Comparison of ENCODE assay signal across 17 cellular contexts in genomic region chr14:95465358-95465757, GRCh38. TPM values are rescaled to one million over a fixed set of nuclear protein-coding genes. Genes with fewer than 3 reads are reported as not detected.
DNase-seq lines count a peak whose midpoint lies in the region; ATAC-seq, FAIRE-seq and TF ChIP-seq lines count a peak whose summit lies in the region.
"Had no signal": no experiment of that assay in that cellular context is flagged by ENCODE, and none has a peak within 500 bp of the region (broad histone marks: within the 10 kb centered on the region; RNA-seq: fewer than 3 reads in every experiment).

No MANE protein-coding gene starts in this region.

- DNase-seq in activated CD4-positive, alpha-beta memory T cell treated with anti-CD3 and anti-CD28 coated beads for 36 hours, result peak; percentile 15
- no peak for DNase-seq in activated CD4-positive, alpha-beta memory T cell treated with anti-CD3 and anti-CD28 coated beads, Interleukin-2, amount 10 ng/mL, durations not matched to agents 7 days and 5 days
- no peak for DNase-seq in GM12891 (ENCODE audit: insufficient read length, low spot score)
- no peak for DNase-seq in activated naive CD4-positive, alpha-beta T cell treated with anti-CD3 and anti-CD28 coated beads, Interleukin-2, amount 10 ng/mL, durations not matched to agents 7 days and 5 days
- DNase-seq in NCI-H2196 treated with DMSO at 0.1 percent for 48 hours (lab: John Stamatoyannopoulos, UW; ENCODE audit: unreplicated experiment), result no peak
- DNase-seq: COR-L47; islet precursor cell; NCI-H187 treated with DMSO at 0.1 percent for 48 hours; NCI-H446 treated with DMSO at 0.1 percent for 48 hours; NK-92 treated with Interleukin-12 subunit alpha and Interleukin-12 subunit beta, amount 100 ng/mL, for 24 hours; psoas muscle; stimulated activated naive CD4-positive, alpha-beta T cell treated with Interleukin-2 at 50 U/mL for 16 hours had no signal

- FAIRE-seq in GM12891 (lab: Jason Lieb, UNC), result peak; percentile 57
- FAIRE-seq: endometrium had no signal

- peaks cover 15% of the 10 kb centered on the region for H3K36me3 Mint-ChIP-seq in activated CD4-positive, alpha-beta memory T cell treated with anti-CD3 and anti-CD28 coated beads for 36 hours
- H3K36me3 Mint-ChIP-seq in activated CD4-positive, alpha-beta memory T cell treated with anti-CD3 and anti-CD28 coated beads, Interleukin-2, amount 10 ng/mL, durations not matched to agents 7 days and 5 days (ENCODE audit: low read depth), result peaks cover 80% of the 10 kb centered on the region
- peaks cover 75% of the 10 kb centered on the region for H3K36me3 Mint-ChIP-seq in activated naive CD4-positive, alpha-beta T cell treated with anti-CD3 and anti-CD28 coated beads, Interleukin-2, amount 10 ng/mL, durations not matched to agents 7 days and 5 days
- peaks cover 78% of the 10 kb centered on the region for H3K36me3 Mint-ChIP-seq in stimulated activated memory B cell treated with anti-CD40 and anti-IgM and Interleukin-4, amounts not matched to agents 10 μg/mL and 1 μg/mL and 100 μg/mL, for 72 hours

- peak overlapping the region; percentile 34 for H3K27ac Mint-ChIP-seq in activated CD4-positive, alpha-beta memory T cell treated with anti-CD3 and anti-CD28 coated beads for 36 hours
- H3K27ac Mint-ChIP-seq in activated CD4-positive, alpha-beta memory T cell treated with anti-CD3 and anti-CD28 coated beads, Interleukin-2, amount 10 ng/mL, durations not matched to agents 7 days and 5 days, result no peak overlapping the region
- peak overlapping the region; percentile 98 for H3K27ac Mint-ChIP-seq in activated naive CD4-positive, alpha-beta T cell treated with anti-CD3 and anti-CD28 coated beads, Interleukin-2, amount 10 ng/mL, durations not matched to agents 7 days and 5 days
- H3K27ac Mint-ChIP-seq in stimulated activated memory B cell treated with anti-CD40 and anti-IgM and Interleukin-4, amounts not matched to agents 10 μg/mL and 1 μg/mL and 100 μg/mL, for 72 hours, result peak overlapping the region; percentile 90
- H3K27ac Mint-ChIP-seq: nephron had no signal

- H3K9me3 Mint-ChIP-seq in activated CD4-positive, alpha-beta memory T cell treated with anti-CD3 and anti-CD28 coated beads for 36 hours, result no peaks in the 10 kb centered on the region
- H3K9me3 Mint-ChIP-seq in activated CD4-positive, alpha-beta memory T cell treated with anti-CD3 and anti-CD28 coated beads, Interleukin-2, amount 10 ng/mL, durations not matched to agents 7 days and 5 days, result no peaks in the 10 kb centered on the region
- H3K9me3 Mint-ChIP-seq in activated naive CD4-positive, alpha-beta T cell treated with anti-CD3 and anti-CD28 coated beads, Interleukin-2, amount 10 ng/mL, durations not matched to agents 7 days and 5 days, result no peaks in the 10 kb centered on the region
- H3K9me3 Mint-ChIP-seq in stimulated activated memory B cell treated with anti-CD40 and anti-IgM and Interleukin-4, amounts not matched to agents 10 μg/mL and 1 μg/mL and 100 μg/mL, for 72 hours, result no peaks in the 10 kb centered on the region
- H3K9me3 Mint-ChIP-seq: nephron had no signal

- ATAC-seq in stimulated activated memory B cell treated with anti-CD40 and anti-IgM and Interleukin-4, amounts not matched to agents 10 μg/mL and 1 μg/mL and 100 μg/mL, for 72 hours, result no peak
- ATAC-seq in GM18517 (IDR thresholded peaks at IDR 0.05; ENCODE audit: unreplicated experiment) (no peak), HG02642 (IDR thresholded peaks at IDR 0.05; ENCODE audit: poor library complexity, unreplicated experiment) (no peak)
- ATAC-seq: psoas muscle had no signal

- POLR2A ChIA-PET in activated CD4-positive, alpha-beta memory T cell treated with anti-CD3 and anti-CD28 coated beads for 36 hours (lab: Charles Lee), result interaction anchor here (1.4 kb wide), 1 partner anchor 58 kb away, joined by 5 read pairs; no protein-coding TSS in a partner anchor
- POLR2A ChIA-PET in activated CD4-positive, alpha-beta memory T cell treated with anti-CD3 and anti-CD28 coated beads, Interleukin-2, amount 10 ng/mL, durations not matched to agents 7 days and 5 days (lab: Charles Lee), result interaction anchor here (1.2 kb wide), 1 partner anchor 50 kb away, joined by 3 read pairs; no protein-coding TSS in a partner anchor

- CTCF ChIA-PET in activated CD4-positive, alpha-beta memory T cell treated with anti-CD3 and anti-CD28 coated beads for 36 hours (lab: Charles Lee), result interaction anchor here (0.7 to 3.0 kb wide), 4 partner anchors 22 to 58 kb away, joined by 3 to 11 read pairs (median 4); no protein-coding TSS in a partner anchor
- CTCF ChIA-PET in activated CD4-positive, alpha-beta memory T cell treated with anti-CD3 and anti-CD28 coated beads, Interleukin-2, amount 10 ng/mL, durations not matched to agents 7 days and 5 days (lab: Charles Lee), result interaction anchor here (1.2 to 3.5 kb wide), 3 partner anchors 13 to 61 kb away, joined by 3 to 12 read pairs (median 6); no protein-coding TSS in a partner anchor
- CTCF ChIA-PET in activated naive CD4-positive, alpha-beta T cell treated with anti-CD3 and anti-CD28 coated beads, Interleukin-2, amount 10 ng/mL, durations not matched to agents 7 days and 5 days (lab: Charles Lee), result interaction anchor here (3.9 kb wide), 1 partner anchor 13 kb away, joined by 19 read pairs; no protein-coding TSS in a partner anchor

- peaks cover 69% of the 10 kb centered on the region for H3K4me1 Mint-ChIP-seq in activated CD4-positive, alpha-beta memory T cell treated with anti-CD3 and anti-CD28 coated beads for 36 hours (ENCODE audit: low read depth)
- H3K4me1 Mint-ChIP-seq in activated CD4-positive, alpha-beta memory T cell treated with anti-CD3 and anti-CD28 coated beads, Interleukin-2, amount 10 ng/mL, durations not matched to agents 7 days and 5 days, result peaks cover 37% of the 10 kb centered on the region
- H3K4me1 Mint-ChIP-seq in activated naive CD4-positive, alpha-beta T cell treated with anti-CD3 and anti-CD28 coated beads, Interleukin-2, amount 10 ng/mL, durations not matched to agents 7 days and 5 days, result peaks cover 59% of the 10 kb centered on the region
- peaks cover 54% of the 10 kb centered on the region for H3K4me1 Mint-ChIP-seq in stimulated activated memory B cell treated with anti-CD40 and anti-IgM and Interleukin-4, amounts not matched to agents 10 μg/mL and 1 μg/mL and 100 μg/mL, for 72 hours

- intact Hi-C loops in activated CD4-positive, alpha-beta memory T cell treated with anti-CD3 and anti-CD28 coated beads for 36 hours (cut with micrococcal nuclease), result no loop called here

- H3K27me3 Mint-ChIP-seq in activated CD4-positive, alpha-beta memory T cell treated with anti-CD3 and anti-CD28 coated beads for 36 hours, result no peaks in the 10 kb centered on the region
- no peaks in the 10 kb centered on the region for H3K27me3 Mint-ChIP-seq in activated CD4-positive, alpha-beta memory T cell treated with anti-CD3 and anti-CD28 coated beads, Interleukin-2, amount 10 ng/mL, durations not matched to agents 7 days and 5 days
- no peaks in the 10 kb centered on the region for H3K27me3 Mint-ChIP-seq in activated naive CD4-positive, alpha-beta T cell treated with anti-CD3 and anti-CD28 coated beads, Interleukin-2, amount 10 ng/mL, durations not matched to agents 7 days and 5 days
- H3K27me3 Mint-ChIP-seq in stimulated activated memory B cell treated with anti-CD40 and anti-IgM and Interleukin-4, amounts not matched to agents 10 μg/mL and 1 μg/mL and 100 μg/mL, for 72 hours, result no peaks in the 10 kb centered on the region

- H3K4me3 Mint-ChIP-seq in activated CD4-positive, alpha-beta memory T cell treated with anti-CD3 and anti-CD28 coated beads for 36 hours, result no peak overlapping the region
- no peak overlapping the region for H3K4me3 Mint-ChIP-seq in activated CD4-positive, alpha-beta memory T cell treated with anti-CD3 and anti-CD28 coated beads, Interleukin-2, amount 10 ng/mL, durations not matched to agents 7 days and 5 days
- H3K4me3 Mint-ChIP-seq in activated naive CD4-positive, alpha-beta T cell treated with anti-CD3 and anti-CD28 coated beads, Interleukin-2, amount 10 ng/mL, durations not matched to agents 7 days and 5 days, result no peak overlapping the region
- no peak overlapping the region for H3K4me3 Mint-ChIP-seq in stimulated activated memory B cell treated with anti-CD40 and anti-IgM and Interleukin-4, amounts not matched to agents 10 μg/mL and 1 μg/mL and 100 μg/mL, for 72 hours
- H3K4me3 Mint-ChIP-seq: nephron had no signal

- TF ChIP-seq POLR2A in GM12891 (IDR thresholded peaks at IDR 0.05; ENCODE audit: low read depth, low read length), result no peak

TF ChIP-seq in GM12891, 5 proteins besides CTCF, POLR2A, EP300 and RAD21:
- TF ChIP-seq PAX5 (IDR thresholded peaks at IDR 0.05; ENCODE audit: insufficient read depth, low read length, severe bottlenecking), result no peak
- no peak for TF ChIP-seq TAF1 (IDR thresholded peaks at IDR 0.05; ENCODE audit: low read depth, low read length)
- no peak for TF ChIP-seq POLR2AphosphoS5 (IDR thresholded peaks at IDR 0.05; ENCODE audit: low read depth, low read length)
TF ChIP-seq in GM12891: peak in this region for 0.

RNA-seq across cellular contexts. Expression of gene SYNE3, which starts 51.1 kb away (rescaled TPM):
- total RNA-seq in activated CD4-positive, alpha-beta memory T cell treated with anti-CD3 and anti-CD28 coated beads for 36 hours, result 10 to 100 TPM; 35.3 to 37.3 TPM
- total RNA-seq in activated CD4-positive, alpha-beta memory T cell treated with anti-CD3 and anti-CD28 coated beads, Interleukin-2, amount 10 ng/mL, durations not matched to agents 7 days and 5 days, result 10 to 100 TPM; 86.2 to 89.5 TPM
- polyA plus RNA-seq in GM12891 (2012; ENCODE audit: low read depth, missing spikeins), result 2.6 TPM
